15 cellular contexts compared by ENCODE assay signal in genomic region chrX:154172535-154172943, GRCh38. TPM values are rescaled to one million over a fixed set of nuclear protein-coding genes. Genes with fewer than 3 reads are reported as not detected.
DNase-seq lines count a peak whose midpoint lies in the region; ATAC-seq, FAIRE-seq and TF ChIP-seq lines count a peak whose summit lies in the region.
"Not testable (repeated sequence)": the region's sequence is repeated elsewhere in the genome, so short reads cannot be mapped to it uniquely, and the experiment has no call there.
"Had no signal": no experiment of that assay in that cellular context is flagged by ENCODE, and none has a peak within 500 bp of the region (broad histone marks: within the 10 kb centered on the region; RNA-seq: fewer than 3 reads in every experiment).

No MANE protein-coding gene starts in this region.

- not testable (repeated sequence) for H3K27ac Mint-ChIP-seq in activated naive CD8-positive, alpha-beta T cell treated with anti-CD3 and anti-CD28 coated beads, Interleukin-2, amount 10 ng/mL, durations not matched to agents 7 days and 5 days

- not testable (repeated sequence) for TF ChIP-seq CTCF in A549 (IDR thresholded peaks at IDR 0.05); Panc1 (IDR thresholded peaks at IDR 0.05); omental fat pad (IDR thresholded peaks at IDR 0.05)

- CTCF ChIA-PET in A549 (lab: Yijun Ruan, JAX); Panc1 (lab: Charles Lee): not testable (repeated sequence)

- TF ChIP-seq RAD21 in A549 (conservative IDR thresholded peaks at IDR 0.05 in 1 of 2, IDR thresholded peaks at IDR 0.05 in 1 of 2): not testable (repeated sequence)

- not testable (repeated sequence) for H3K4me2 ChIP-seq in A549

- not testable (repeated sequence) for H3K36me3 ChIP-seq in Panc1 (ENCODE audit: control insufficient read depth, insufficient read depth, low read length)

- TF ChIP-seq EP300 in A549 (IDR thresholded peaks at IDR 0.05): not testable (repeated sequence)

- not testable (repeated sequence) for H3K4me1 Mint-ChIP-seq in activated naive CD8-positive, alpha-beta T cell treated with anti-CD3 and anti-CD28 coated beads, Interleukin-2, amount 10 ng/mL, durations not matched to agents 7 days and 5 days

- H3K4me3 ChIP-seq in A549; Panc1 (ENCODE audit: low read depth in 2 of 2, low read length in 2 of 2): not testable (repeated sequence)

- H3K27me3 Mint-ChIP-seq in activated naive CD8-positive, alpha-beta T cell treated with anti-CD3 and anti-CD28 coated beads, Interleukin-2, amount 10 ng/mL, durations not matched to agents 7 days and 5 days: not testable (repeated sequence)

- H3K9me3 Mint-ChIP-seq in activated naive CD8-positive, alpha-beta T cell treated with anti-CD3 and anti-CD28 coated beads, Interleukin-2, amount 10 ng/mL, durations not matched to agents 7 days and 5 days: not testable (repeated sequence)

- POLR2A ChIA-PET in A549 (lab: Yijun Ruan, JAX); Panc1 (lab: Charles Lee); activated naive CD8-positive, alpha-beta T cell treated with anti-CD3 and anti-CD28 coated beads, Interleukin-2, amount 10 ng/mL, durations not matched to agents 7 days and 5 days (lab: Charles Lee): not testable (repeated sequence)

- BruUV-seq in Panc1 (replicated peaks; lab: Mats Ljungman, UMichigan): not testable (repeated sequence)

- DNase-seq in A549 (ENCODE audit: low read depth in 1 of 2, low spot score in 1 of 2); Panc1 (ENCODE audit: low read depth, low spot score); activated naive CD8-positive, alpha-beta T cell treated with anti-CD3 and anti-CD28 coated beads, Interleukin-2, amount 10 ng/mL, durations not matched to agents 7 days and 5 days; left ventricle myocardium superior; omental fat pad (ENCODE audit: low spot score): not testable (repeated sequence)

- not testable (repeated sequence) for FAIRE-seq in A549 (lab: Jason Lieb, UNC)

- H3K4me3 Mint-ChIP-seq in activated naive CD8-positive, alpha-beta T cell treated with anti-CD3 and anti-CD28 coated beads, Interleukin-2, amount 10 ng/mL, durations not matched to agents 7 days and 5 days: not testable (repeated sequence)

- in situ Hi-C loops in Panc1 (cut with HindIII; ENCODE audit: low pct_unique_long_range_greater_than_20kb, low sequenced_read_pairs): not testable (repeated sequence)

- not testable (repeated sequence) for H3K36me3 Mint-ChIP-seq in activated naive CD8-positive, alpha-beta T cell treated with anti-CD3 and anti-CD28 coated beads, Interleukin-2, amount 10 ng/mL, durations not matched to agents 7 days and 5 days

- not testable (repeated sequence) for H3K4me1 ChIP-seq in A549; Panc1 (ENCODE audit: control insufficient read depth, insufficient read depth, low read length)

- ATAC-seq in A549 (peak; percentile 71 to 81; a peak in 5 of 6 replicates), GM19372 (IDR thresholded peaks at IDR 0.05; ENCODE audit: low read depth, unreplicated experiment) (peak; percentile 75), GM21737 (IDR thresholded peaks at IDR 0.05; ENCODE audit: unreplicated experiment) (peak; percentile 82), HG03135 (IDR thresholded peaks at IDR 0.05; ENCODE audit: unreplicated experiment) (peak; percentile 81), Panc1 (peak; percentile 68; the same call in 1 of the 2 replicates), left ventricle myocardium superior (peak; percentile 93), omental fat pad (ENCODE audit: low FRiP score) (peak; percentile 88)
- ATAC-seq in activated naive CD8-positive, alpha-beta T cell treated with anti-CD3 and anti-CD28 coated beads, Interleukin-2, amount 10 ng/mL, durations not matched to agents 7 days and 5 days (ENCODE audit: low read depth): peak; percentile 99

- TF ChIP-seq POLR2A in A549 (IDR thresholded peaks at IDR 0.05; ENCODE audit: low read length): not testable (repeated sequence)

- H3K27ac ChIP-seq in A549; Panc1 (ENCODE audit: low read length): not testable (repeated sequence)

- not testable (repeated sequence) for H3K9me3 ChIP-seq in A549; Panc1 (ENCODE audit: control insufficient read depth, insufficient read depth, low read depth, low read length)

- intact Hi-C loops in Panc1 (cut with micrococcal nuclease; ENCODE audit: unreplicated experiment); left ventricle myocardium superior (cut with micrococcal nuclease): not testable (repeated sequence)

- no CpG with 5 or more reads among the region's 11 CpGs for WGBS in A549 (ENCODE audit: missing lambda C conversion rate)

- not testable (repeated sequence) for H3K27me3 ChIP-seq in Panc1 (ENCODE audit: control insufficient read depth, insufficient read depth, low read length)

RNA-seq across cellular contexts. Expression of gene OPN1MW, which starts 9.9 kb away (rescaled TPM):
- polyA plus RNA-seq in A549 (2011; rRNA removed): not detected in 2 replicates
- not detected in 2 replicates for polyA plus RNA-seq in A549 (2012; cell fraction: cytosol; rRNA removed)
- polyA plus RNA-seq in A549 (2012; cell fraction: nucleus; rRNA removed): not detected in 2 replicates
- not detected in 3 replicates for polyA plus RNA-seq in A549 (2017; fragmentation: RNase III; extraction: RNeasy Plus Mini Kit Qiagen cat#74134 plus additional on column Dnase treatment)
- not detected in 2 replicates for polyA minus RNA-seq in A549 (2011; rRNA and poly(A)+ RNA removed)
- total RNA-seq in Panc1 (2021; ENCODE audit: unreplicated experiment): not detected
- polyA plus RNA-seq in Panc1 (2012; ENCODE audit: insufficient read length): not detected
- total RNA-seq in activated naive CD8-positive, alpha-beta T cell treated with anti-CD3 and anti-CD28 coated beads, Interleukin-2, amount 10 ng/mL, durations not matched to agents 7 days and 5 days: not detected
- not detected for total RNA-seq in left ventricle myocardium superior
- not detected for total RNA-seq in omental fat pad
- total RNA-seq: breast epithelium, fibroblast of lung, left ventricle myocardium inferior, mucosa of gallbladder, spleen, ureter had no signal
- polyA plus RNA-seq: adipose tissue, fibroblast of lung, spleen had no signal

RNA-seq across cellular contexts. Expression of gene OPN1LW, which starts 28.5 kb away (rescaled TPM):
- polyA plus RNA-seq in A549 (2011; rRNA removed) (not detected in 2 replicates), A549 (2017; fragmentation: RNase III; extraction: RNeasy Plus Mini Kit Qiagen cat#74134 plus additional on column Dnase treatment) (not detected in 3 replicates)
- not detected in 2 replicates for polyA plus RNA-seq in A549 (2012; cell fraction: cytosol; rRNA removed)
- not detected in 2 replicates for polyA plus RNA-seq in A549 (2012; cell fraction: nucleus; rRNA removed)
- not detected in 2 replicates for polyA minus RNA-seq in A549 (2011; rRNA and poly(A)+ RNA removed)
- total RNA-seq in Panc1 (2021; ENCODE audit: unreplicated experiment) (not detected), left ventricle myocardium superior (not detected), omental fat pad (not detected)
- not detected for polyA plus RNA-seq in Panc1 (2012; ENCODE audit: insufficient read length)
- not detected for total RNA-seq in activated naive CD8-positive, alpha-beta T cell treated with anti-CD3 and anti-CD28 coated beads, Interleukin-2, amount 10 ng/mL, durations not matched to agents 7 days and 5 days
- total RNA-seq: breast epithelium, fibroblast of lung, left ventricle myocardium inferior, mucosa of gallbladder, spleen, ureter had no signal
- polyA plus RNA-seq: adipose tissue, fibroblast of lung, spleen had no signal

RNA-seq across cellular contexts. Expression of gene OPN1MW2, which starts 47.0 kb away (rescaled TPM):
- not detected in 2 replicates for polyA plus RNA-seq in A549 (2011; rRNA removed)
- not detected in 2 replicates for polyA plus RNA-seq in A549 (2012; cell fraction: cytosol; rRNA removed)
- polyA plus RNA-seq in A549 (2012; cell fraction: nucleus; rRNA removed): not detected in 2 replicates
- polyA plus RNA-seq in A549 (2017; fragmentation: RNase III; extraction: RNeasy Plus Mini Kit Qiagen cat#74134 plus additional on column Dnase treatment): not detected in 3 replicates
- not detected in 2 replicates for polyA minus RNA-seq in A549 (2011; rRNA and poly(A)+ RNA removed)
- not detected for total RNA-seq in Panc1 (2021; ENCODE audit: unreplicated experiment)
- not detected for polyA plus RNA-seq in Panc1 (2012; ENCODE audit: insufficient read length)
- not detected for total RNA-seq in activated naive CD8-positive, alpha-beta T cell treated with anti-CD3 and anti-CD28 coated beads, Interleukin-2, amount 10 ng/mL, durations not matched to agents 7 days and 5 days
- total RNA-seq in left ventricle myocardium superior: not detected
- not detected for total RNA-seq in omental fat pad
- total RNA-seq: breast epithelium, fibroblast of lung, left ventricle myocardium inferior, mucosa of gallbladder, spleen, ureter had no signal
- polyA plus RNA-seq: adipose tissue, fibroblast of lung, spleen had no signal
